Comparison of ENCODE assay signal across 8 cellular contexts in the genomic region with DNA sequence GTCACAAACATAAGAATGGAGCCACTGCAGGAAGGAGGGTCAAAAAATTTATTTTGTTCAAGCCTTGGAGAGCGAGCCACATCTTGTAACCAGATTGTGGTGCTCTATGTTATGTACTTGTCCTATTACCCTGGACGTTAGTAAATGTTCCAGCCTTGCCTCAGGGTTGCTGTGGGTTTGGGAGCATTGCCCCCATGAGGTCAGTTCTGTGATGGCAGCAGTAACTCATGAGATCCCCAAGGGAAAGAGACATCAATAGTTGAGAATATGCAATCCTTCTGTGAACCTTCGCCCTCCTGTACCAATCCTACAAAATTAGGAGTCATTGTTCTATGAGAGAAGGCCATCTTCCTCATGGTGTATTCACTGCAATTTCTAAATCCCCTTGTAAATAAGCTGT. TPM values are rescaled to one million over a fixed set of nuclear protein-coding genes. Genes with fewer than 3 reads are reported as not detected.
DNase-seq lines count a peak whose midpoint lies in the region; ATAC-seq and TF ChIP-seq lines count a peak whose summit lies in the region.

No MANE protein-coding gene starts in this region.

- TF ChIP-seq CTCF in mesothelial cell of epicardium (IDR thresholded peaks at IDR 0.05; ENCODE audit: unreplicated experiment) = peak; percentile 24
- TF ChIP-seq CTCF in upper lobe of left lung (IDR thresholded peaks at IDR 0.05) = peak in 2 of 6 experiments; percentile 15 to 17
- TF ChIP-seq CTCF in CD14-positive monocyte (IDR thresholded peaks at IDR 0.05) = no peak

- H3K4me1 Mint-ChIP-seq in mesothelial cell of epicardium (no peaks in the 10 kb centered on the region), CD14-positive monocyte (peaks cover 1% of the 10 kb centered on the region)
- H3K4me1 Mint-ChIP-seq in activated T-cell treated with anti-CD3 and anti-CD28 coated beads, Interleukin-2, amount 50 U/mL, for 24 hours (ENCODE audit: low read depth) = no peaks in the 10 kb centered on the region

- no peak overlapping the region for H3K27ac ChIP-seq in upper lobe of left lung

- no peak overlapping the region for H3K4me3 Mint-ChIP-seq in mesothelial cell of epicardium
- no peak overlapping the region for H3K4me3 Mint-ChIP-seq in CD14-positive monocyte
- H3K4me3 Mint-ChIP-seq in activated T-cell treated with anti-CD3 and anti-CD28 coated beads, Interleukin-2, amount 50 U/mL, for 24 hours = no peak overlapping the region

- peak; percentile 9 for DNase-seq in Daoy (ENCODE audit: low read depth)
- peak; percentile 32 for DNase-seq in NCI-H128 (lab: John Stamatoyannopoulos, UW; ENCODE audit: unreplicated experiment)
- DNase-seq in astrocyte of the hippocampus (ENCODE audit: low read depth, low spot score) = peak; percentile 56
- DNase-seq in mesothelial cell of epicardium (ENCODE audit: low spot score in 2 of 2, unreplicated experiment in 2 of 2) = no peak
- no peak for DNase-seq in upper lobe of left lung
- DNase-seq in CD14-positive monocyte (ENCODE audit: low spot score) = no peak
- DNase-seq in activated T-cell treated with anti-CD3 and anti-CD28 coated beads, Interleukin-2, amount 50 U/mL, for 24 hours = no peak

- TF ChIP-seq EP300 in upper lobe of left lung (IDR thresholded peaks at IDR 0.05) = no peak

- H3K9me3 Mint-ChIP-seq in mesothelial cell of epicardium (no peaks in the 10 kb centered on the region), CD14-positive monocyte (no peaks in the 10 kb centered on the region)
- H3K9me3 Mint-ChIP-seq in activated T-cell treated with anti-CD3 and anti-CD28 coated beads, Interleukin-2, amount 50 U/mL, for 24 hours = no peaks in the 10 kb centered on the region

- WGBS in upper lobe of left lung, 2 donors = 60 to 67% methylated on average over 3 of the region's 3 CpGs

- no peaks in the 10 kb centered on the region for H3K36me3 Mint-ChIP-seq in mesothelial cell of epicardium
- H3K36me3 Mint-ChIP-seq in CD14-positive monocyte = no peaks in the 10 kb centered on the region
- H3K36me3 Mint-ChIP-seq in activated T-cell treated with anti-CD3 and anti-CD28 coated beads, Interleukin-2, amount 50 U/mL, for 24 hours (ENCODE audit: low read depth) = no peaks in the 10 kb centered on the region

- no peaks in the 10 kb centered on the region for H3K4me1 ChIP-seq in upper lobe of left lung

- H3K9me3 ChIP-seq in upper lobe of left lung = no peaks in the 10 kb centered on the region

- H3K27me3 Mint-ChIP-seq in mesothelial cell of epicardium (ENCODE audit: low read depth) (no peaks in the 10 kb centered on the region), CD14-positive monocyte (ENCODE audit: low read depth in 3 of 3) (peaks cover 0 to 1% (median 0%) of the 10 kb centered on the region in 3 donors)
- no peaks in the 10 kb centered on the region for H3K27me3 Mint-ChIP-seq in activated T-cell treated with anti-CD3 and anti-CD28 coated beads, Interleukin-2, amount 50 U/mL, for 24 hours

- H3K36me3 ChIP-seq in upper lobe of left lung = no peaks in the 10 kb centered on the region

- peak; percentile 67 for ATAC-seq in GM21529 (IDR thresholded peaks at IDR 0.05; ENCODE audit: unreplicated experiment)
- ATAC-seq in upper lobe of left lung (ENCODE audit: low FRiP score in 2 of 2) = no peak

- H3K4me3 ChIP-seq in upper lobe of left lung = no peak overlapping the region

- intact Hi-C loops in CD14-positive monocyte (cut with micrococcal nuclease) = no loop called here

- no peaks in the 10 kb centered on the region for H3K27me3 ChIP-seq in upper lobe of left lung

- no peak overlapping the region for H3K27ac Mint-ChIP-seq in mesothelial cell of epicardium
- no peak overlapping the region for H3K27ac Mint-ChIP-seq in CD14-positive monocyte
- H3K27ac Mint-ChIP-seq in activated T-cell treated with anti-CD3 and anti-CD28 coated beads, Interleukin-2, amount 50 U/mL, for 24 hours = no peak overlapping the region

- no peak for TF ChIP-seq POLR2A in upper lobe of left lung (IDR thresholded peaks at IDR 0.05)

RNA-seq across cellular contexts. Expression of a gene that starts 16.4 kb away (rescaled TPM):
- total RNA-seq in Daoy (2014; rRNA removed; shearing (Covaris generic)) = 1.2 TPM in 1 of 2 replicates, not detected in the other
- total RNA-seq in mesothelial cell of epicardium (1.0 to 1.6 TPM (median 1.5 TPM) in 3 replicates), upper lobe of left lung (10 to 100 TPM in 1 of 6 donors, 1 to 10 TPM in 3, under 1 TPM in 1, not detected in 1; 0.17 to 14.3 (median 2.4) TPM)
- polyA plus RNA-seq in CD14-positive monocyte = not detected

RNA-seq across cellular contexts. Expression of a gene that starts 46.7 kb away (rescaled TPM):
- total RNA-seq in Daoy (2014; rRNA removed; shearing (Covaris generic)) = 0.15 and 0.63 TPM in 2 replicates
- 9.0 to 11.5 TPM (median 10.0 TPM) in 3 replicates for total RNA-seq in mesothelial cell of epicardium
- total RNA-seq in upper lobe of left lung = 1 to 10 TPM; 1.6 to 7.3 (median 2.1) TPM
- polyA plus RNA-seq in CD14-positive monocyte = under 1 TPM in 1 of 2 donors, not detected in 1; 0.26 TPM

Comparison
In these comparisons a context has a peak if more than half of its experiments do, and no peak if none do; other contexts are left out.
1. DNase-seq: peak in Daoy (single experiment), NCI-H128 (single experiment) and astrocyte of the hippocampus (single experiment); none in mesothelial cell of epicardium (0 of 2), upper lobe of left lung (0 of 2), CD14-positive monocyte (single experiment) and activated T-cell treated with anti-CD3 and anti-CD28 coated beads, Interleukin-2, amount 50 U/mL, for 24 hours (single experiment).